In genomic region chr17:69284646-69285045, GRCh38 we compare ENCODE assay signal across 27 cellular contexts. TPM values are rescaled to one million over a fixed set of nuclear protein-coding genes. Genes with fewer than 3 reads are reported as not detected.
DNase-seq lines count a peak whose midpoint lies in the region; ATAC-seq, FAIRE-seq and TF ChIP-seq lines count a peak whose summit lies in the region.
"Had no signal": no experiment of that assay in that cellular context is flagged by ENCODE, and none has a peak within 500 bp of the region (broad histone marks: within the 10 kb centered on the region; RNA-seq: fewer than 3 reads in every experiment).

No MANE protein-coding gene starts in this region.

- H3K36me3 Mint-ChIP-seq in effector memory CD8-positive, alpha-beta T cell (ENCODE audit: insufficient read depth) = peaks cover 22% of the 10 kb centered on the region
- no peaks in the 10 kb centered on the region for H3K36me3 Mint-ChIP-seq in GM23338 (ENCODE audit: low read depth)

- no TSS peak for BruUV-seq in IMR-90 (replicated peaks; lab: Mats Ljungman, UMichigan)

- CTCF ChIA-PET in A549 (lab: Yijun Ruan, JAX) (no interaction called here), IMR-90 (lab: Yijun Ruan, JAX) (no interaction called here)

- H3K4me1 ChIP-seq in A549 = peaks cover 18% of the 10 kb centered on the region
- H3K4me1 ChIP-seq in IMR-90 (ENCODE audit: control insufficient read depth, insufficient read depth, low read length) = 0 out of 2 replicates have a peak, but pooled peaks cover 1% of the 10 kb centered on the region
- H3K4me1 ChIP-seq in GM23338 (ENCODE audit: insufficient read depth) = no peaks in the 10 kb centered on the region
- H3K4me1 ChIP-seq: BE2C, BLaER1 had no signal

- H3K4me1 Mint-ChIP-seq in effector memory CD8-positive, alpha-beta T cell (ENCODE audit: low read depth in 2 of 2) = no peaks in the 10 kb centered on the region
- no peaks in the 10 kb centered on the region for H3K4me1 Mint-ChIP-seq in GM23338
- H3K4me1 Mint-ChIP-seq: CD4-positive, CD25-positive, alpha-beta regulatory T cell; CD8-positive, alpha-beta memory T cell had no signal

- H4K20me1 ChIP-seq in IMR-90 (ENCODE audit: insufficient read depth, low read length) (no peaks in the 10 kb centered on the region), GM23338 (replicated peaks; ENCODE audit: insufficient read depth) (no peaks in the 10 kb centered on the region)
- H4K20me1 ChIP-seq: BLaER1 had no signal

- H4K8ac ChIP-seq in IMR-90 (ENCODE audit: low read depth in 2 of 2, low read length in 2 of 2) = no peak overlapping the region

- TF ChIP-seq EP300 in A549 (IDR thresholded peaks at IDR 0.05) = no peak

- no peaks in the 10 kb centered on the region for H3K9me3 Mint-ChIP-seq in effector memory CD8-positive, alpha-beta T cell
- H3K9me3 Mint-ChIP-seq in GM23338 = no peaks in the 10 kb centered on the region
- H3K9me3 Mint-ChIP-seq: CD4-positive, alpha-beta memory T cell; CD8-positive, alpha-beta memory T cell had no signal

- H3K36me3 ChIP-seq in IMR-90 (ENCODE audit: control insufficient read depth, insufficient read depth, low read length) = no peaks in the 10 kb centered on the region
- H3K36me3 ChIP-seq in GM23338 (ENCODE audit: insufficient read depth) = no peaks in the 10 kb centered on the region
- H3K36me3 ChIP-seq: BE2C had no signal

- H3K27me3 ChIP-seq in IMR-90 (ENCODE audit: control insufficient read depth, insufficient read depth, low read length) = no peaks in the 10 kb centered on the region
- H3K27me3 ChIP-seq in GM23338 (ENCODE audit: insufficient read depth) = no peaks in the 10 kb centered on the region
- H3K27me3 ChIP-seq: BE2C, BLaER1 had no signal

- H3K4ac ChIP-seq in IMR-90 (ENCODE audit: low read depth, low read length) = no peak overlapping the region

- no peaks in the 10 kb centered on the region for H3K9me3 ChIP-seq in A549
- H3K9me3 ChIP-seq in IMR-90 (ENCODE audit: control insufficient read depth, insufficient read depth, low read length) = no peaks in the 10 kb centered on the region
- H3K9me3 ChIP-seq: BE2C, BLaER1 had no signal

- no peaks in the 10 kb centered on the region for H3K79me2 ChIP-seq in GM23338 (replicated peaks; ENCODE audit: insufficient read depth)

- POLR2A ChIA-PET in A549 (lab: Yijun Ruan, JAX) (no interaction called here), IMR-90 (lab: Charles Lee; ENCODE audit: unreplicated experiment) (no interaction called here)

- dilution Hi-C loops in IMR-90 (cut with HindIII; ENCODE audit: low sequenced_read_pairs, unreplicated experiment) = no loop called here

- TF ChIP-seq POLR2A in A549 (IDR thresholded peaks at IDR 0.05; ENCODE audit: low read length) (no peak), IMR-90 (IDR thresholded peaks at IDR 0.05; ENCODE audit: low read depth, low read length) (no peak)

- in situ Hi-C loops in IMR-90 (cut with MboI; ENCODE audit: low sequenced_read_pairs) = no loop called here

- H2AFZ ChIP-seq in IMR-90 (replicated peaks; ENCODE audit: low read length, poor library complexity) = no peak overlapping the region
- H2AFZ ChIP-seq in GM23338 = no peak overlapping the region

- H3K4me2 ChIP-seq in A549 (no peak overlapping the region), IMR-90 (ENCODE audit: low read depth, low read length) (no peak overlapping the region), GM23338 (no peak overlapping the region)
- H3K4me2 ChIP-seq: BLaER1 had no signal

- no peaks in the 10 kb centered on the region for H3K27me3 Mint-ChIP-seq in effector memory CD8-positive, alpha-beta T cell
- peaks cover 2% of the 10 kb centered on the region for H3K27me3 Mint-ChIP-seq in GM23338 (ENCODE audit: insufficient read depth, low read depth, poor library complexity)
- H3K27me3 Mint-ChIP-seq: CD4-positive, alpha-beta memory T cell; CD4-positive, CD25-positive, alpha-beta regulatory T cell; CD8-positive, alpha-beta memory T cell had no signal

- H2BK20ac ChIP-seq in IMR-90 (ENCODE audit: low read depth, low read length) = no peak overlapping the region

- no peak overlapping the region for H4K5ac ChIP-seq in IMR-90 (ENCODE audit: low read depth, low read length)

- H3K27ac Mint-ChIP-seq in effector memory CD8-positive, alpha-beta T cell = no peak overlapping the region
- no peak overlapping the region for H3K27ac Mint-ChIP-seq in GM23338
- H3K27ac Mint-ChIP-seq: CD14-positive monocyte; CD4-positive, alpha-beta memory T cell; CD8-positive, alpha-beta memory T cell had no signal

- intact Hi-C loops in IMR-90 (cut with micrococcal nuclease) = no loop called here

- TF ChIP-seq RAD21 in A549 (conservative IDR thresholded peaks at IDR 0.05 in 1 of 2, IDR thresholded peaks at IDR 0.05 in 1 of 2) (no peak), IMR-90 (IDR thresholded peaks at IDR 0.05; ENCODE audit: low read length) (no peak)

- H2BK5ac ChIP-seq in IMR-90 (ENCODE audit: low read depth, low read length, poor library complexity, severe bottlenecking) = no peak overlapping the region

- H3K56ac ChIP-seq in IMR-90 (ENCODE audit: extremely low read depth, insufficient read depth, low read length) = no peak overlapping the region

- no peaks in the 10 kb centered on the region for H3K9me2 ChIP-seq in GM23338 (ENCODE audit: insufficient read depth)

- no peak overlapping the region for H3K9ac ChIP-seq in IMR-90 (ENCODE audit: low read depth, low read length)
- H3K9ac ChIP-seq: BLaER1 had no signal

- peak; percentile 4 for DNase-seq in NCI-H1694 treated with DMSO at 0.1 percent for 48 hours (lab: John Stamatoyannopoulos, UW)
- no peak for DNase-seq in NCI-H1694 (lab: John Stamatoyannopoulos, UW)
- DNase-seq in A549 (ENCODE audit: low read depth in 1 of 2, low spot score in 1 of 2) = no peak
- no peak for DNase-seq in IMR-90
- no peak for DNase-seq in effector memory CD8-positive, alpha-beta T cell
- DNase-seq in GM23338 (ENCODE audit: low spot score) = no peak
- DNase-seq: ACHN; BE2C; C1 segment of cervical spinal cord; CD4-positive, alpha-beta memory T cell; CD4-positive, CD25-positive, alpha-beta regulatory T cell; CD8-positive, alpha-beta memory T cell; COR-L47; DMS 273 treated with DMSO at 0.1 percent for 48 hours; DMS153; DMS53; DMS79; DND-41; EL; GDM1 had no signal

- no peak overlapping the region for H3K18ac ChIP-seq in IMR-90 (ENCODE audit: low read depth, low read length)

- H3K9me1 ChIP-seq in IMR-90 (ENCODE audit: insufficient read depth, low read length) = no peaks in the 10 kb centered on the region

- no peak overlapping the region for H3K14ac ChIP-seq in IMR-90 (replicated peaks; ENCODE audit: low read depth, low read length)

- H2BK15ac ChIP-seq in IMR-90 (ENCODE audit: low read depth, low read length) = no peak overlapping the region

- TF ChIP-seq CTCF in A549 (IDR thresholded peaks at IDR 0.05) (no peak), IMR-90 (conservative IDR thresholded peaks at IDR 0.05; ENCODE audit: low read depth, low read length) (no peak), GM23338 (conservative IDR thresholded peaks at IDR 0.05; ENCODE audit: low read depth in 2 of 2) (no peak)

- H3K27ac ChIP-seq in A549 = no peak overlapping the region
- H3K27ac ChIP-seq in IMR-90 (ENCODE audit: insufficient read depth, low read length) = no peak overlapping the region
- no peak overlapping the region for H3K27ac ChIP-seq in GM23338 (ENCODE audit: low read depth)
- H3K27ac ChIP-seq: 22Rv1, BLaER1 had no signal

- no peaks in the 10 kb centered on the region for H3F3A ChIP-seq in GM23338 (replicated peaks; ENCODE audit: low read depth)

- ATAC-seq in A549 (no peak), IMR-90 (ENCODE audit: low read depth) (no peak), GM23338 (no peak)
- no peak for ATAC-seq in effector memory CD8-positive, alpha-beta T cell (replicated peaks)
- ATAC-seq: GM12878 had no signal

- H3K23ac ChIP-seq in IMR-90 (ENCODE audit: low read depth, low read length) = no peak overlapping the region

- no peak overlapping the region for H2AK5ac ChIP-seq in IMR-90 (ENCODE audit: low read depth, low read length)

- no peak overlapping the region for H3K4me3 Mint-ChIP-seq in effector memory CD8-positive, alpha-beta T cell
- H3K4me3 Mint-ChIP-seq in GM23338 = no peak overlapping the region
- H3K4me3 Mint-ChIP-seq: CD14-positive monocyte; CD4-positive, alpha-beta memory T cell; CD4-positive, CD25-positive, alpha-beta regulatory T cell; CD8-positive, alpha-beta memory T cell had no signal

- H3K4me3 ChIP-seq in A549 (no peak overlapping the region), IMR-90 (ENCODE audit: insufficient read depth, low read depth, low read length) (no peak overlapping the region), GM23338 (no peak overlapping the region)
- H3K4me3 ChIP-seq: BLaER1, GM12878 had no signal

- no peak overlapping the region for H4K91ac ChIP-seq in IMR-90 (ENCODE audit: insufficient read depth, low read depth, low read length)

- FAIRE-seq in A549 (lab: Jason Lieb, UNC) (no peak), islet of Langerhans (lab: Jason Lieb, UNC) (peak; percentile 9)
- FAIRE-seq: GM12878, GM12892, GM18507 had no signal

- no peaks in the 10 kb centered on the region for H3K79me1 ChIP-seq in IMR-90 (ENCODE audit: low read depth in 1 of 2, low read length in 2 of 2)

- H2AK9ac ChIP-seq in IMR-90 (replicated peaks; ENCODE audit: low read depth, low read length, poor library complexity) = no peak overlapping the region

- no peak overlapping the region for H2BK120ac ChIP-seq in IMR-90 (ENCODE audit: low read depth, low read length)

- 94% methylated on average over 2 of the region's 2 CpGs for WGBS in A549 (ENCODE audit: missing lambda C conversion rate)
- WGBS in IMR-90 (ENCODE audit: extremely low coverage in 2 of 2, insufficient read length in 1 of 2), 2 experiments = no CpG with 5 or more reads among the region's 2 CpGs

RNA-seq across cellular contexts. Expression of gene ABCA5, which starts 42.3 kb away (rescaled TPM):
- polyA plus RNA-seq in A549 (2011; rRNA removed) (6.9 and 9.1 TPM in 2 replicates), A549 (2017; fragmentation: RNase III; extraction: RNeasy Plus Mini Kit Qiagen cat#74134 plus additional on column Dnase treatment) (4.1 to 4.5 TPM (median 4.5 TPM) in 3 replicates), IMR-90 (2012; rRNA removed) (1.0 and 1.3 TPM in 2 replicates), GM23338 (2016; fragmentation: Nextera tagmentation; extraction: Ambion mirVana) (2.6 and 3.4 TPM in 2 replicates)
- 0.67 and 0.82 TPM in 2 replicates for polyA plus RNA-seq in A549 (2012; cell fraction: cytosol; rRNA removed)
- polyA plus RNA-seq in A549 (2012; cell fraction: nucleus; rRNA removed) = 1.8 and 2.9 TPM in 2 replicates
- 4.6 and 5.5 TPM in 2 replicates for polyA minus RNA-seq in A549 (2011; rRNA and poly(A)+ RNA removed)
- total RNA-seq in IMR-90 (2012; rRNA removed) = 2.3 and 3.6 TPM in 2 replicates
- polyA plus RNA-seq in IMR-90 (2012; cell fraction: cytosol; rRNA removed) = 0.08 and 0.09 TPM in 2 replicates
- polyA plus RNA-seq in IMR-90 (2012; cell fraction: nucleus; rRNA removed; ENCODE audit: low replicate concordance) = 0.59 and 5.8 TPM in 2 replicates
- 3.1 and 12.2 TPM in 2 replicates for total RNA-seq in GM23338 (2014; rRNA removed; shearing (Covaris generic))

RNA-seq across cellular contexts. Expression of gene ABCA10, which starts 56.0 kb away (rescaled TPM):
- 0.38 and 0.66 TPM in 2 replicates for polyA plus RNA-seq in A549 (2011; rRNA removed)
- polyA plus RNA-seq in A549 (2012; cell fraction: cytosol; rRNA removed) = 0.03 and 0.04 TPM in 2 replicates
- 0.04 and 0.05 TPM in 2 replicates for polyA plus RNA-seq in A549 (2012; cell fraction: nucleus; rRNA removed)
- 0.16 to 0.22 TPM (median 0.17 TPM) in 3 replicates for polyA plus RNA-seq in A549 (2017; fragmentation: RNase III; extraction: RNeasy Plus Mini Kit Qiagen cat#74134 plus additional on column Dnase treatment)
- 0.19 TPM in 1 of 2 replicates, not detected in the other for polyA minus RNA-seq in A549 (2011; rRNA and poly(A)+ RNA removed)
- under 0.01 TPM in 2 replicates for total RNA-seq in IMR-90 (2012; rRNA removed)
- polyA plus RNA-seq in IMR-90 (2012; rRNA removed) = 0.03 and 0.04 TPM in 2 replicates
- not detected in 2 replicates for polyA plus RNA-seq in IMR-90 (2012; cell fraction: cytosol; rRNA removed)
- 0.05 and 0.75 TPM in 2 replicates for polyA plus RNA-seq in IMR-90 (2012; cell fraction: nucleus; rRNA removed; ENCODE audit: low replicate concordance)
- not detected in 2 replicates for total RNA-seq in GM23338 (2014; rRNA removed; shearing (Covaris generic))
- polyA plus RNA-seq in GM23338 (2016; fragmentation: Nextera tagmentation; extraction: Ambion mirVana) = not detected in 2 replicates
- polyA plus RNA-seq: CD4-positive, alpha-beta memory T cell; CD8-positive, alpha-beta memory T cell had no signal
